ENCODE assay signal across 8 cellular contexts in the genomic region with DNA sequence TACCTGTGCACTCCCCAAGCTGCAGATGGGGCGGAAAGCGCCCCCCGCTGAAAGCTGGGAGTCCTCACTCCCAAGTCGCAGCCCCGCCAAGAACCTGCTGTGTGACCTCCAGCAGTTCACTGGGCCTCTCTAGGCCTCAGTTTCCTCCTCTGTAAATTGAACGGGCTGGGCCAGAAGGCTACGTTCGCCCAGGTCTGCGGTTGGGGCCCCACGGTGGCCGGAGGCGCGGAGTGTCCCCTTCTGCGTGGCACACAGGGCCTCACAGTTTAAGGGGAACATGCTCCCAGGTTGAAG. TPM values are rescaled to one million over a fixed set of nuclear protein-coding genes. Genes with fewer than 3 reads are reported as not detected.
DNase-seq lines count a peak whose midpoint lies in the region; ATAC-seq and TF ChIP-seq lines count a peak whose summit lies in the region.

No MANE protein-coding gene starts in this region.

- no peaks in the 10 kb centered on the region for H3K36me3 Mint-ChIP-seq in activated CD8-positive, alpha-beta memory T cell treated with anti-CD3 and anti-CD28 coated beads, Interleukin-2, amount 10 ng/mL, durations not matched to agents 7 days and 5 days

- no peaks in the 10 kb centered on the region for H3K9me3 Mint-ChIP-seq in activated CD8-positive, alpha-beta memory T cell treated with anti-CD3 and anti-CD28 coated beads, Interleukin-2, amount 10 ng/mL, durations not matched to agents 7 days and 5 days (ENCODE audit: low read depth)

- H3K27ac Mint-ChIP-seq in activated CD8-positive, alpha-beta memory T cell treated with anti-CD3 and anti-CD28 coated beads, Interleukin-2, amount 10 ng/mL, durations not matched to agents 7 days and 5 days = peak overlapping the region; percentile 70

- H3K27me3 ChIP-seq in adrenal gland (no peaks in the 10 kb centered on the region), right lobe of liver (no peaks in the 10 kb centered on the region), tibial artery (no peaks in the 10 kb centered on the region)

- H3K27ac ChIP-seq in adrenal gland (peak overlapping the region in 3 of 5 donors; percentile 68 to 91 (median 84)), right lobe of liver (peak overlapping the region; percentile 66 to 84 (median 72)), tibial artery (peak overlapping the region; percentile 76 to 90)

- H3K9me3 ChIP-seq in adrenal gland (replicated peaks in 1 of 3) (no peaks in the 10 kb centered on the region), right lobe of liver (no peaks in the 10 kb centered on the region), tibial artery (no peaks in the 10 kb centered on the region)

- peak overlapping the region; percentile 76 for H3K4me3 Mint-ChIP-seq in activated CD8-positive, alpha-beta memory T cell treated with anti-CD3 and anti-CD28 coated beads, Interleukin-2, amount 10 ng/mL, durations not matched to agents 7 days and 5 days

- TF ChIP-seq CTCF in adrenal gland (IDR thresholded peaks at IDR 0.05) = peak in 1 of 6 experiments; percentile 44
- no peak for TF ChIP-seq CTCF in right lobe of liver (IDR thresholded peaks at IDR 0.05)
- TF ChIP-seq CTCF in tibial artery (IDR thresholded peaks at IDR 0.05) = peak in 1 of 2 experiments; percentile 52

- H3K27me3 Mint-ChIP-seq in activated CD8-positive, alpha-beta memory T cell treated with anti-CD3 and anti-CD28 coated beads, Interleukin-2, amount 10 ng/mL, durations not matched to agents 7 days and 5 days = no peaks in the 10 kb centered on the region

- no peak for ATAC-seq in activated CD8-positive, alpha-beta memory T cell treated with anti-CD3 and anti-CD28 coated beads, Interleukin-2, amount 10 ng/mL, durations not matched to agents 7 days and 5 days
- ATAC-seq in right lobe of liver = no peak

- DNase-seq in activated CD8-positive, alpha-beta memory T cell treated with anti-CD3 and anti-CD28 coated beads, Interleukin-2, amount 10 ng/mL, durations not matched to agents 7 days and 5 days = no peak
- DNase-seq in activated CD8-positive, alpha-beta memory T cell treated with anti-CD3 and anti-CD28 coated beads, Interleukin-2, amount 50 U/mL, for 4 hours = no peak
- DNase-seq in adrenal gland (peak in 1 of 7 donors; percentile 28), right lobe of liver (no peak), tibial artery (no peak), GF-D8 (lab: John Stamatoyannopoulos, UW) (no peak), cortex of kidney (lab: John Stamatoyannopoulos, UW) (no peak)
- DNase-seq in NK-92 treated with Interleukin-12 subunit alpha and Interleukin-12 subunit beta, amount 100 ng/mL, for 24 hours (lab: John Stamatoyannopoulos, UW) = no peak

- H3K4me1 ChIP-seq in adrenal gland (replicated peaks in 1 of 2) (peaks cover 2 to 13% of the 10 kb centered on the region in 2 donors), right lobe of liver (peaks cover 0 to 15% (median 4%) of the 10 kb centered on the region in 4 donors), tibial artery (peaks cover 7 to 26% (median 13%) of the 10 kb centered on the region in 4 donors)

- H3K36me3 ChIP-seq in adrenal gland (replicated peaks in 1 of 2) (no peaks in the 10 kb centered on the region), right lobe of liver (no peaks in the 10 kb centered on the region), tibial artery (peaks cover 0 to 19% (median 4%) of the 10 kb centered on the region in 3 donors)

- intact Hi-C loops in adrenal gland (cut with DNase I) (loop anchor here (10.0 kb wide), 2 partner anchors 50 to 60 kb away; no protein-coding TSS in a partner anchor), right lobe of liver (cut with DNase I) (no loop called here), tibial artery (cut with DNase I; ENCODE audit: low total_unique reads) (loop anchor here (5.0 kb wide), 1 partner anchor 128 kb away; no protein-coding TSS in a partner anchor)

- no peak for TF ChIP-seq POLR2A in adrenal gland (IDR thresholded peaks at IDR 0.05)
- no peak for TF ChIP-seq POLR2A in right lobe of liver (IDR thresholded peaks at IDR 0.05)

- WGBS in adrenal gland, 4 donors = 9 to 37% (median 19%) methylated on average over 6 to 14 of the region's 14 CpGs
- WGBS in right lobe of liver (ENCODE audit: insufficient coverage, low coverage, low lambda C conversion rate, missing lambda C conversion rate) = 4% methylated on average over 7 of the region's 14 CpGs

- peaks cover 11% of the 10 kb centered on the region for H3K4me1 Mint-ChIP-seq in activated CD8-positive, alpha-beta memory T cell treated with anti-CD3 and anti-CD28 coated beads, Interleukin-2, amount 10 ng/mL, durations not matched to agents 7 days and 5 days

- H3K4me3 ChIP-seq in adrenal gland (peak overlapping the region in 3 of 4 donors; percentile 16 to 57 (median 51)), right lobe of liver (peak overlapping the region; percentile 72 to 82 (median 74)), tibial artery (peak overlapping the region; percentile 58 to 73)

- CTCF ChIA-PET in activated CD8-positive, alpha-beta memory T cell treated with anti-CD3 and anti-CD28 coated beads, Interleukin-2, amount 10 ng/mL, durations not matched to agents 7 days and 5 days (lab: Charles Lee) = interaction anchor here (0.7 to 7.4 kb wide), 29 partner anchors 8 to 241 kb away, joined by 3 to 87 read pairs (median 8); partner anchors contain the start of genes RECQL5, SAP30BP, TRIM65 and WBP2

RNA-seq across cellular contexts. Expression of gene GALK1, which starts 0.6 kb away (rescaled TPM):
- 10 to 100 TPM; 46.1 to 53.7 TPM for total RNA-seq in activated CD8-positive, alpha-beta memory T cell treated with anti-CD3 and anti-CD28 coated beads, Interleukin-2, amount 10 ng/mL, durations not matched to agents 7 days and 5 days
- total RNA-seq in adrenal gland (10 to 100 TPM; 13.9 to 47.3 (median 24.6) TPM), right lobe of liver (10 to 100 TPM; 38.6 to 87.4 (median 76.9) TPM)
- 10 to 100 TPM in 2 of 3 donors, 1 to 10 TPM in 1; 1.4 to 39.1 (median 37.2) TPM for polyA plus RNA-seq in adrenal gland

RNA-seq across cellular contexts. Expression of gene UNK, which starts 20.2 kb away (rescaled TPM):
- total RNA-seq in activated CD8-positive, alpha-beta memory T cell treated with anti-CD3 and anti-CD28 coated beads, Interleukin-2, amount 10 ng/mL, durations not matched to agents 7 days and 5 days = 10 to 100 TPM; 32.8 to 33.1 TPM
- 10 to 100 TPM; 15.1 to 35.5 (median 24.6) TPM for total RNA-seq in adrenal gland
- polyA plus RNA-seq in adrenal gland = 10 to 100 TPM; 13.6 to 45.9 (median 19.0) TPM
- 10 to 100 TPM in 4 of 6 experiments, 1 to 10 TPM in 2; 5.8 to 29.2 (median 11.1) TPM for total RNA-seq in right lobe of liver

RNA-seq across cellular contexts. Expression of gene ITGB4, which starts 43.1 kb away (rescaled TPM):
- 1 to 10 TPM; 1.0 to 1.1 TPM for total RNA-seq in activated CD8-positive, alpha-beta memory T cell treated with anti-CD3 and anti-CD28 coated beads, Interleukin-2, amount 10 ng/mL, durations not matched to agents 7 days and 5 days
- total RNA-seq in adrenal gland = 1 to 10 TPM; 3.1 to 9.4 (median 6.9) TPM
- polyA plus RNA-seq in adrenal gland = 10 to 100 TPM in 2 of 3 donors, 1 to 10 TPM in 1; 1.0 to 12.5 (median 12.1) TPM
- total RNA-seq in right lobe of liver = 1 to 10 TPM in 5 of 6 experiments, under 1 TPM in 1; 0.92 to 4.1 (median 2.0) TPM

Comparison
In these comparisons a context has a peak if more than half of its experiments do, and no peak if none do; other contexts are left out.
1. intact Hi-C loops: an anchor here in adrenal gland (10.0 kb wide) and tibial artery (5.0 kb wide); none called in right lobe of liver.